8 cellular contexts compared by ENCODE assay signal in genomic region chr17:19317359-19318095, GRCh38. TPM values are rescaled to one million over a fixed set of nuclear protein-coding genes. Genes with fewer than 3 reads are reported as not detected.
DNase-seq lines count a peak whose midpoint lies in the region; ATAC-seq and TF ChIP-seq lines count a peak whose summit lies in the region.

No MANE protein-coding gene starts in this region.

- intact Hi-C loops in colonic mucosa (cut with DNase I) = no loop called here

- peak; percentile 16 to 68 for TF ChIP-seq EP300 in tibial nerve (IDR thresholded peaks at IDR 0.05)

- DNase-seq in NCI-H2196 (lab: John Stamatoyannopoulos, UW; ENCODE audit: unreplicated experiment) (peak; percentile 77), colonic mucosa (peak; percentile 82), tibial nerve (ENCODE audit: low spot score in 2 of 2) (peak; percentile 72 to 75), mesenteric fat pad (ENCODE audit: low spot score) (no peak), foreskin melanocyte (no peak)

- H3K9ac ChIP-seq in colonic mucosa (ENCODE audit: low read depth in 2 of 2, low read length in 2 of 2) = no peak overlapping the region
- H3K9ac ChIP-seq in liver (ENCODE audit: low read depth in 1 of 2, low read length in 2 of 2) = peak overlapping the region in 1 of 2 donors; percentile 4

- no peaks in the 10 kb centered on the region for H3K9me3 ChIP-seq in colonic mucosa
- H3K9me3 ChIP-seq in liver (ENCODE audit: control insufficient read depth in 4 of 4, low read length in 3 of 4) = no peaks in the 10 kb centered on the region
- H3K9me3 ChIP-seq in tibial nerve = no peaks in the 10 kb centered on the region

- TF ChIP-seq RAD21 in liver (IDR thresholded peaks at IDR 0.05) = peak; percentile 89

- H3K27me3 ChIP-seq in colonic mucosa = no peaks in the 10 kb centered on the region
- H3K27me3 ChIP-seq in liver (ENCODE audit: control insufficient read depth in 4 of 4, insufficient read depth in 4 of 4, low read length in 3 of 4) = no peaks in the 10 kb centered on the region
- no peaks in the 10 kb centered on the region for H3K27me3 ChIP-seq in tibial nerve

- H3K27ac ChIP-seq in colonic mucosa (no peak overlapping the region), liver (ENCODE audit: low read depth in 1 of 2, low read length in 2 of 2) (peak overlapping the region; percentile 12 to 32), tibial nerve (peak overlapping the region; percentile 25 to 65 (median 38))

- peak; percentile 28 for TF ChIP-seq CTCF in colonic mucosa (IDR thresholded peaks at IDR 0.05)
- TF ChIP-seq CTCF in liver (IDR thresholded peaks at IDR 0.05; ENCODE audit: low read depth, low read length, missing input control) = peak; percentile 64
- peak in 4 of 5 experiments; percentile 15 to 51 (median 22) for TF ChIP-seq CTCF in tibial nerve (IDR thresholded peaks at IDR 0.05)

- H3K36me3 ChIP-seq in colonic mucosa (no peaks in the 10 kb centered on the region), liver (ENCODE audit: control insufficient read depth in 4 of 4, insufficient read depth in 3 of 4, low read depth in 1 of 4, low read length in 3 of 4) (peaks cover 0 to 8% (median 4%) of the 10 kb centered on the region in 4 donors), tibial nerve (peaks cover 0 to 45% (median 0%) of the 10 kb centered on the region in 3 donors)

- peaks cover 9% of the 10 kb centered on the region for H3K4me1 ChIP-seq in colonic mucosa
- peaks cover 0 to 29% (median 17%) of the 10 kb centered on the region in 4 donors for H3K4me1 ChIP-seq in liver (ENCODE audit: control insufficient read depth in 4 of 4, insufficient read depth in 4 of 4, low read length in 3 of 4)
- peaks cover 0 to 51% (median 4%) of the 10 kb centered on the region in 4 donors for H3K4me1 ChIP-seq in tibial nerve

- H3K4me3 ChIP-seq in colonic mucosa (no peak overlapping the region), liver (ENCODE audit: low read depth in 1 of 3, low read length in 3 of 3) (peak overlapping the region in 1 of 3 donors; percentile 20), tibial nerve (no peak overlapping the region)

- TF ChIP-seq POLR2A in tibial nerve (IDR thresholded peaks at IDR 0.05) = peak in 1 of 2 donors; percentile 15

- WGBS in liver = 23% methylated on average over 19 of the region's 19 CpGs
- 27 to 36% methylated on average over 15 to 18 of the region's 19 CpGs for WGBS in tibial nerve, 2 donors

- peak; percentile 93 for ATAC-seq in GM19025 (IDR thresholded peaks at IDR 0.05; ENCODE audit: low read depth, unreplicated experiment)
- no peak for ATAC-seq in GM18861 (IDR thresholded peaks at IDR 0.05; ENCODE audit: unreplicated experiment)

TF ChIP-seq in liver, 16 proteins besides CTCF, POLR2A, EP300 and RAD21:
- TF ChIP-seq REST (IDR thresholded peaks at IDR 0.05) = peak; percentile 62
- peak; percentile 79 to 85 for TF ChIP-seq RXRA (IDR thresholded peaks at IDR 0.05)
- TF ChIP-seq MAX (IDR thresholded peaks at IDR 0.05) = peak; percentile 51
- TF ChIP-seq NR2F2 (IDR thresholded peaks at IDR 0.05) = peak; percentile 73
- TF ChIP-seq SP1 (IDR thresholded peaks at IDR 0.05) = peak; percentile 73
- peak in 1 of 2 donors; percentile 38 for TF ChIP-seq GABPA (IDR thresholded peaks at IDR 0.05 in 1 of 2, conservative IDR thresholded peaks at IDR 0.05 in 1 of 2)
- TF ChIP-seq TAF1 (conservative IDR thresholded peaks at IDR 0.05) = no peak
- peak; percentile 39 for TF ChIP-seq FOXA1 (IDR thresholded peaks at IDR 0.05)
- no peak for TF ChIP-seq ATF3 (IDR thresholded peaks at IDR 0.05)
- peak; percentile 15 for TF ChIP-seq HNF4G (IDR thresholded peaks at IDR 0.05)
- TF ChIP-seq YY1 (IDR thresholded peaks at IDR 0.05) = no peak
- peak in 1 of 2 donors; percentile 35 for TF ChIP-seq JUND (IDR thresholded peaks at IDR 0.05)
- peak; percentile 50 to 54 for TF ChIP-seq HNF4A (conservative IDR thresholded peaks at IDR 0.05)
- TF ChIP-seq EGR1 (IDR thresholded peaks at IDR 0.05; ENCODE audit: low read depth in 2 of 2) = peak in 1 of 2 donors; percentile 56

RNA-seq across cellular contexts. Expression of gene B9D1, which starts 45.0 kb away (rescaled TPM):
- total RNA-seq in colonic mucosa (10 to 100 TPM in 1 of 2 donors, 1 to 10 TPM in 1; 5.6 to 11.9 TPM), liver (10 to 100 TPM; 10.8 to 22.0 TPM), tibial nerve (10 to 100 TPM; 21.6 to 65.4 (median 43.4) TPM), mesenteric fat pad (7.5 TPM)
- polyA plus RNA-seq in liver = 10 to 100 TPM in 1 of 2 donors, 1 to 10 TPM in 1; 8.4 to 10.8 TPM

Comparison
In these comparisons a context has a peak if more than half of its experiments do, and no peak if none do; other contexts are left out.
1. DNase-seq: peak in NCI-H2196 (single experiment), colonic mucosa (single experiment) and tibial nerve (2 of 2); none in mesenteric fat pad (single experiment) and foreskin melanocyte (single experiment).
2. Peak in every context shown above with its lines, with median percentiles within 50 percentile points of each other: CTCF ChIP-seq.